In genomic region chr2:173956454-173956853, GRCh38 we compare ENCODE assay signal across 2 cellular contexts.
TF ChIP-seq lines count a peak whose summit lies in the region.

No MANE protein-coding gene starts in this region.

TF ChIP-seq in SK-N-SH treated with all-trans-retinoic acid at 6 μM for 48 hours, 23 proteins besides CTCF, POLR2A, EP300 and RAD21:
- TF ChIP-seq PATZ1 (CRISPR knock-in tag; IDR thresholded peaks at IDR 0.05; ENCODE audit: borderline replicate concordance) (no peak), ISL1 (CRISPR knock-in tag; IDR thresholded peaks at IDR 0.05) (0 out of 2 replicates have a peak, but pooled peaks have one; percentile 26), ARNTL (CRISPR knock-in tag; IDR thresholded peaks at IDR 0.05; ENCODE audit: borderline replicate concordance, low read depth) (no peak)

TF ChIP-seq in SK-N-SH, 30 proteins besides CTCF, POLR2A, EP300 and RAD21 (continued from another document):
- TF ChIP-seq SMC3 (IDR thresholded peaks at IDR 0.05; ENCODE audit: low read depth, low read length) = no peak
- TF ChIP-seq JUND (IDR thresholded peaks at IDR 0.05) = no peak
